ENCODE assay signal across 15 cellular contexts in genomic region chr15:95988574-95988887, GRCh38.
A peak's percentile ranks its signal among the peaks of the same experiment; 100 is the strongest.
DNase-seq lines count a peak whose midpoint lies in the region; ATAC-seq and TF ChIP-seq lines count a peak whose summit lies in the region.
"Had no signal": no experiment of that assay in that cellular context is flagged by ENCODE, and none has a peak within 500 bp of the region (broad histone marks: within the 10 kb centered on the region; RNA-seq: fewer than 3 reads in every experiment).

No MANE protein-coding gene starts in this region.

- DNase-seq in EH (ENCODE audit: low read depth) (peak; percentile 6), M059J (ENCODE audit: low read depth) (peak; percentile 21), choroid plexus epithelial cell (ENCODE audit: low read depth) (peak; percentile 85), nephron progenitor cell (peak; percentile 14), pons (ENCODE audit: low spot score) (no peak), NCI-H69 (lab: John Stamatoyannopoulos, UW) (no peak)
- DNase-seq in activated T-cell treated with anti-CD3 and anti-CD28 coated beads, Interleukin-2, amount 50 U/mL, for 1 hour, result no peak
- DNase-seq: activated CD4-positive, alpha-beta T cell treated with anti-CD3 and anti-CD28 coated beads, Interleukin-2, amount 10 ng/mL, durations not matched to agents 7 days and 5 days; central memory CD4-positive, alpha-beta T cell; foreskin keratinocyte; NCI-H146; NCI-H82; nucleus accumbens; stimulated activated naive B cell treated with anti-CD40 and anti-IgM and Interleukin-4, amounts not matched to agents 10 μg/mL and 1 μg/mL and 100 μg/mL, for 72 hours had no signal

- no peaks in the 10 kb centered on the region for H3K36me3 Mint-ChIP-seq in nephron progenitor cell (ENCODE audit: low read depth)
- H3K36me3 Mint-ChIP-seq: stimulated activated naive B cell treated with anti-CD40 and anti-IgM and Interleukin-4, amounts not matched to agents 10 μg/mL and 1 μg/mL and 100 μg/mL, for 72 hours had no signal

- H3K4me3 ChIP-seq in choroid plexus epithelial cell (ENCODE audit: low read depth, low read length), result no peak overlapping the region

- no peak for ATAC-seq in HG02970 (IDR thresholded peaks at IDR 0.05; ENCODE audit: low FRiP score, unreplicated experiment)
- ATAC-seq: foreskin keratinocyte had no signal

- peak overlapping the region; percentile 97 for H3K27ac Mint-ChIP-seq in nephron progenitor cell
- H3K27ac Mint-ChIP-seq: activated CD4-positive, alpha-beta T cell treated with anti-CD3 and anti-CD28 coated beads, Interleukin-2, amount 10 ng/mL, durations not matched to agents 7 days and 5 days; stimulated activated naive B cell treated with anti-CD40 and anti-IgM and Interleukin-4, amounts not matched to agents 10 μg/mL and 1 μg/mL and 100 μg/mL, for 72 hours had no signal

- no peaks in the 10 kb centered on the region for H3K9me3 Mint-ChIP-seq in nephron progenitor cell
- H3K9me3 Mint-ChIP-seq: activated CD4-positive, alpha-beta T cell treated with anti-CD3 and anti-CD28 coated beads, Interleukin-2, amount 10 ng/mL, durations not matched to agents 7 days and 5 days; stimulated activated naive B cell treated with anti-CD40 and anti-IgM and Interleukin-4, amounts not matched to agents 10 μg/mL and 1 μg/mL and 100 μg/mL, for 72 hours had no signal

- TF ChIP-seq CTCF in choroid plexus epithelial cell (conservative IDR thresholded peaks at IDR 0.05; ENCODE audit: low read depth, low read length) (no peak), nephron progenitor cell (IDR thresholded peaks at IDR 0.05) (no peak)

- H3K4me1 Mint-ChIP-seq in nephron progenitor cell, result peaks cover 57% of the 10 kb centered on the region
- H3K4me1 Mint-ChIP-seq: stimulated activated naive B cell treated with anti-CD40 and anti-IgM and Interleukin-4, amounts not matched to agents 10 μg/mL and 1 μg/mL and 100 μg/mL, for 72 hours had no signal

- no peak overlapping the region for H3K4me3 Mint-ChIP-seq in nephron progenitor cell
- H3K4me3 Mint-ChIP-seq: activated CD4-positive, alpha-beta T cell treated with anti-CD3 and anti-CD28 coated beads, Interleukin-2, amount 10 ng/mL, durations not matched to agents 7 days and 5 days; stimulated activated naive B cell treated with anti-CD40 and anti-IgM and Interleukin-4, amounts not matched to agents 10 μg/mL and 1 μg/mL and 100 μg/mL, for 72 hours had no signal

- peaks cover 3% of the 10 kb centered on the region for H3K27me3 Mint-ChIP-seq in nephron progenitor cell (ENCODE audit: low read depth, poor library complexity)
- H3K27me3 Mint-ChIP-seq: stimulated activated naive B cell treated with anti-CD40 and anti-IgM and Interleukin-4, amounts not matched to agents 10 μg/mL and 1 μg/mL and 100 μg/mL, for 72 hours had no signal

Comparison
In these comparisons a context has a peak if more than half of its experiments do, and no peak if none do; other contexts are left out.
1. DNase-seq: peak in EH (single experiment), M059J (single experiment), choroid plexus epithelial cell (single experiment) and nephron progenitor cell (single experiment); none in pons (single experiment), activated T-cell treated with anti-CD3 and anti-CD28 coated beads, Interleukin-2, amount 50 U/mL, for 1 hour (single experiment) and NCI-H69 (single experiment).